Comparison of ENCODE assay signal across 8 cellular contexts in the genomic region with DNA sequence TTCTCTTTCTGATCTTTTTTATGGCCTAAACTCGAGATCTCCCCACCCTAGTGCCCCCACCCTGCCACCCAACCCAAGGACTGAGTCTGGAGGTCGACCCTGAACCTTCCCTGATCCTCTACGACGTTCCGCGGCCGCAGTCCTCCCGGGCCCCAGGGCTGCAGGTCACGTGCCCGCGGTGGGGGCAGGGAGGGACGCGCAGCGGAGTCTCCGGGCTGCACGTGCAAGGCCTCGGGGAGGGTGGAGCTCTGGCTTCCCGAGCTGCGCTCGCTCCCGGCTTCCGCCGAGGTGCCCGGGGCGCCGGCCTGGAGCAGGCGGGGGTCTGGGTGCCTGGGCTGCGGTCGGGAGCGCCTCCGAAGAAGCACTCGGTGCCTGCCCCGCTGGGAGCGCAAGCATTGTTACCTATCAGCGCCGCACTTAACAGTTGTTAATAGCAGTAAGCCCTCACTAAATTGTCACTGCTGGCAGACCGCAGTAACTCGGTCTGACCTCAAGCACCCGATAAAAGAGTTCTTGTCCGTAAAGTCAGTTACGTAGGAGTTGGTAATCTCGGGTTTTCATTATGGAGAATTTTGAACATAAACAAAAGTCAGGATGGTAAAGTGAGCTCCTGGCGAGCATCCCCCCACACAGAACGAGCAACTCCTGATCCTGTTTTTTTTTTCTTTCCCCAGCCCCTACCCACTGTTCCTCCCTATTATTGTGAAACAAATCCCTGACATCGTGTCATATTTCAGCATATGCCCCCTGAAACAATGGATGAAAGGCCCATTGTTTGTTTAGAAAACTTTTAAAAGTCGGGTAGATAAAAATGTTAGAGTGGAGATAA.
DNase-seq lines count a peak whose midpoint lies in the region; ATAC-seq and TF ChIP-seq lines count a peak whose summit lies in the region.

No MANE protein-coding gene starts in this region.

- H3K36me3 ChIP-seq in GM06990 (ENCODE audit: control insufficient read depth, insufficient read depth, low read length) (no peaks in the 10 kb centered on the region), smooth muscle cell (ENCODE audit: low read depth) (no peaks in the 10 kb centered on the region)

- DNase-seq in GM06990 (ENCODE audit: extremely low read depth, insufficient read length) (peak; percentile 88), NCI-H2196 treated with DMSO at 0.1 percent for 48 hours (lab: John Stamatoyannopoulos, UW; ENCODE audit: unreplicated experiment) (peak; percentile 83), iris pigment epithelial cell (ENCODE audit: low read depth) (peak; percentile 83), smooth muscle cell (lab: John Stamatoyannopoulos, UW; ENCODE audit: unreplicated experiment) (peak; percentile 69), GOT3 (lab: John Stamatoyannopoulos, UW) (no peak)
- DNase-seq in activated CD4-positive, CD25-positive, alpha-beta regulatory T cell treated with anti-CD3 and anti-CD28 coated beads, Interleukin-2, amount 50 U/mL, for 72 hours, result peak; percentile 85
- DNase-seq in central memory CD8-positive, alpha-beta T cell (ENCODE audit: low spot score in 2 of 2), result peak; percentile 58 to 65

- no peaks in the 10 kb centered on the region for H3K79me2 ChIP-seq in smooth muscle cell (ENCODE audit: low read depth)

- peak overlapping the region; percentile 96 for H3K4me2 ChIP-seq in smooth muscle cell

- H3K4me1 Mint-ChIP-seq in central memory CD8-positive, alpha-beta T cell, result peaks cover 18% of the 10 kb centered on the region

- ATAC-seq in HG03025 (IDR thresholded peaks at IDR 0.05; ENCODE audit: low FRiP score, unreplicated experiment), result peak; percentile 59
- peak; percentile 80 for ATAC-seq in central memory CD8-positive, alpha-beta T cell (replicated peaks; ENCODE audit: extremely low read depth, poor library complexity, severe bottlenecking)

- no peak for TF ChIP-seq CTCF in GM06990 (IDR thresholded peaks at IDR 0.05; ENCODE audit: insufficient read depth, low read length, poor library complexity, severe bottlenecking)
- no peak for TF ChIP-seq CTCF in smooth muscle cell (IDR thresholded peaks at IDR 0.05; ENCODE audit: borderline replicate concordance, insufficient read depth, poor library complexity, severe bottlenecking)

- H3K27ac ChIP-seq in smooth muscle cell (ENCODE audit: low read depth), result peak overlapping the region; percentile 52

- peak overlapping the region; percentile 42 for H3K27ac Mint-ChIP-seq in central memory CD8-positive, alpha-beta T cell (ENCODE audit: low read depth)

- H3K4me3 Mint-ChIP-seq in central memory CD8-positive, alpha-beta T cell, result peak overlapping the region; percentile 85

- H3K9ac ChIP-seq in smooth muscle cell (ENCODE audit: low read depth), result peak overlapping the region; percentile 86

- peaks cover 18% of the 10 kb centered on the region for H3K4me1 ChIP-seq in smooth muscle cell (ENCODE audit: low read depth)

- peaks cover 5% of the 10 kb centered on the region for H3K36me3 Mint-ChIP-seq in central memory CD8-positive, alpha-beta T cell (ENCODE audit: insufficient read depth)

- no peaks in the 10 kb centered on the region for H3F3A ChIP-seq in smooth muscle cell (ENCODE audit: low read depth)

- H2AFZ ChIP-seq in smooth muscle cell (ENCODE audit: low read depth), result peak overlapping the region; percentile 99

- H3K4me3 ChIP-seq in GM06990 (replicated peaks; ENCODE audit: low read depth, low read length) (peak overlapping the region; percentile 65), smooth muscle cell (peak overlapping the region; percentile 81)

- no peaks in the 10 kb centered on the region for H3K27me3 Mint-ChIP-seq in central memory CD8-positive, alpha-beta T cell

- H3K27me3 ChIP-seq in GM06990 (replicated peaks; ENCODE audit: control insufficient read depth, insufficient read depth, low read length) (peaks cover 1% of the 10 kb centered on the region; the same call in 1 of the 2 replicates), smooth muscle cell (ENCODE audit: low read depth) (no peaks in the 10 kb centered on the region)

- H4K20me1 ChIP-seq in smooth muscle cell (ENCODE audit: low read depth), result no peaks in the 10 kb centered on the region

- H3K9me3 ChIP-seq in smooth muscle cell (replicated peaks; ENCODE audit: low read depth), result no peaks in the 10 kb centered on the region

- H3K9me3 Mint-ChIP-seq in central memory CD8-positive, alpha-beta T cell, result no peaks in the 10 kb centered on the region

- 1% methylated on average over 43 of the region's 46 CpGs for WGBS in smooth muscle cell (ENCODE audit: low lambda C conversion rate)
